16 cellular contexts compared by ENCODE assay signal in genomic region chr7:133052826-133053225, GRCh38. TPM values are rescaled to one million over a fixed set of nuclear protein-coding genes. Genes with fewer than 3 reads are reported as not detected.
DNase-seq lines count a peak whose midpoint lies in the region; ATAC-seq and TF ChIP-seq lines count a peak whose summit lies in the region.
"Had no signal": no experiment of that assay in that cellular context is flagged by ENCODE, and none has a peak within 500 bp of the region (broad histone marks: within the 10 kb centered on the region; RNA-seq: fewer than 3 reads in every experiment).

No MANE protein-coding gene starts in this region.

- intact Hi-C loops in heart left ventricle (cut with DNase I): no loop called here
- intact Hi-C loops in Right ventricle myocardium inferior (cut with DNase I): no loop called here
- intact Hi-C loops in psoas muscle (cut with DNase I): no loop called here

- H3K36me3 ChIP-seq in heart left ventricle (no peaks in the 10 kb centered on the region), psoas muscle (ENCODE audit: insufficient read depth in 1 of 2, low read depth in 1 of 2) (no peaks in the 10 kb centered on the region)
- H3K36me3 ChIP-seq: tibial nerve had no signal

- peaks cover 3 to 64% (median 50%) of the 10 kb centered on the region in 12 donors for H3K4me1 ChIP-seq in heart left ventricle
- H3K4me1 ChIP-seq in psoas muscle: peaks cover 59% of the 10 kb centered on the region

- H3K27ac ChIP-seq in heart left ventricle: peak overlapping the region in 11 of 12 donors; percentile 24 to 80 (median 70)
- peak overlapping the region; percentile 60 for H3K27ac ChIP-seq in epithelial cell of prostate
- peak overlapping the region; percentile 76 for H3K27ac ChIP-seq in psoas muscle

- 51 to 61% (median 59%) methylated on average over 2 of the region's 2 CpGs for WGBS in heart left ventricle, 4 donors
- WGBS in psoas muscle, 3 donors: 40 to 59% (median 43%) methylated on average over 2 of the region's 2 CpGs

- H3K4me3 ChIP-seq in heart left ventricle (peak overlapping the region in 1 of 12 donors; percentile 15), psoas muscle (peak overlapping the region; percentile 7)
- H3K4me3 ChIP-seq: tibial nerve had no signal

- DNase-seq in heart left ventricle: no peak
- no peak for DNase-seq in Right ventricle myocardium inferior (ENCODE audit: missing footprints)
- no peak for DNase-seq in epithelial cell of prostate (ENCODE audit: low read depth, low spot score)
- DNase-seq in psoas muscle: no peak
- DNase-seq in amniotic stem cell (lab: John Stamatoyannopoulos, UW): no peak
- DNase-seq: activated CD8-positive, alpha-beta memory T cell treated with anti-CD3 and anti-CD28 coated beads, Interleukin-2, amount 50 U/mL, for 48 hours; activated naive CD4-positive, alpha-beta T cell treated with Interleukin-2 at 50 U/mL for 16 hours; CD8-positive, alpha-beta memory T cell; DND-41; endodermal cell; NCI-H2029 treated with DMSO at 0.1 percent for 48 hours; NCI-H510A treated with DMSO at 0.1 percent for 48 hours had no signal

- ATAC-seq in heart left ventricle: no peak
- no peak for ATAC-seq in Right ventricle myocardium inferior
- ATAC-seq in psoas muscle: no peak
- no peak for ATAC-seq in GM19397 (IDR thresholded peaks at IDR 0.05; ENCODE audit: unreplicated experiment)
- ATAC-seq in HG03159 (IDR thresholded peaks at IDR 0.05; ENCODE audit: unreplicated experiment): no peak
- ATAC-seq in HG02970 (IDR thresholded peaks at IDR 0.05; ENCODE audit: low FRiP score, unreplicated experiment): no peak

- H3K9me3 ChIP-seq in heart left ventricle: no peaks in the 10 kb centered on the region
- no peaks in the 10 kb centered on the region for H3K9me3 ChIP-seq in psoas muscle
- H3K9me3 ChIP-seq: tibial nerve had no signal

- TF ChIP-seq POLR2A in heart left ventricle (IDR thresholded peaks at IDR 0.05): no peak

- TF ChIP-seq CTCF in heart left ventricle (IDR thresholded peaks at IDR 0.05) (no peak), psoas muscle (IDR thresholded peaks at IDR 0.05) (no peak)

- H3K27me3 ChIP-seq in heart left ventricle: no peaks in the 10 kb centered on the region
- no peaks in the 10 kb centered on the region for H3K27me3 ChIP-seq in psoas muscle (ENCODE audit: insufficient read depth in 3 of 3, low read length in 2 of 3)
- H3K27me3 ChIP-seq: tibial nerve had no signal

RNA-seq across cellular contexts. Expression of gene CHCHD3, which starts 29.1 kb away (rescaled TPM):
- total RNA-seq in heart left ventricle (100 to 1,000 TPM in 8 of 9 donors, 10 to 100 TPM in 1; 92.9 to 197 (median 176) TPM), Right ventricle myocardium inferior (169 TPM), psoas muscle (100 to 1,000 TPM; 129 to 184 (median 135) TPM)
- polyA plus RNA-seq in heart left ventricle (100 to 1,000 TPM; 108 to 186 TPM), psoas muscle (100 to 1,000 TPM; 185 to 206 (median 188) TPM)
